In genomic region chr6:142635130-142635529, GRCh38 we compare ENCODE assay signal across 19 cellular contexts.
A peak's percentile ranks its signal among the peaks of the same experiment; 100 is the strongest.
DNase-seq lines count a peak whose midpoint lies in the region; ATAC-seq and TF ChIP-seq lines count a peak whose summit lies in the region.
"Had no signal": no experiment of that assay in that cellular context is flagged by ENCODE, and none has a peak within 500 bp of the region (broad histone marks: within the 10 kb centered on the region; RNA-seq: fewer than 3 reads in every experiment).

No MANE protein-coding gene starts in this region.

- no peaks in the 10 kb centered on the region for H3K4me1 ChIP-seq in HAP-1
- H3K4me1 ChIP-seq: adrenal gland, left lung, right lobe of liver, uterus had no signal

- peak; percentile 23 for DNase-seq in AG08396 (ENCODE audit: low spot score)
- peak; percentile 17 for DNase-seq in LHCN-M2 (ENCODE audit: low read depth)
- DNase-seq in astrocyte of the spinal cord (ENCODE audit: low read depth, low spot score): peak; percentile 38
- DNase-seq in kidney tubule cell (ENCODE audit: low spot score): peak; percentile 44
- no peak for DNase-seq in HAP-1 (ENCODE audit: low spot score in 2 of 2)
- DNase-seq in NOMO-1 treated with DMSO at 0.1 percent for 48 hours (lab: John Stamatoyannopoulos, UW; ENCODE audit: unreplicated experiment): no peak
- DNase-seq in activated CD4-positive, CD25-positive, alpha-beta regulatory T cell (lab: John Stamatoyannopoulos, UW): no peak
- DNase-seq: adrenal gland; AML-193; effector memory CD8-positive, alpha-beta T cell; Kasumi-1; left lung; NCI-H1436; right lobe of liver; stimulated activated CD4-positive, alpha-beta T cell treated with anti-CD3 and anti-CD28 coated beads, Interleukin-1b, Interleukin-23, amount 100 ng/mL, for 48 hours; T-helper 1 cell; uterus; WERI-Rb-1 had no signal

- ATAC-seq in GM18498 (IDR thresholded peaks at IDR 0.05; ENCODE audit: unreplicated experiment): no peak
- ATAC-seq: effector memory CD8-positive, alpha-beta T cell; left lung had no signal

- no peaks in the 10 kb centered on the region for H3K36me3 ChIP-seq in HAP-1 (replicated peaks)
- H3K36me3 ChIP-seq: adrenal gland, left lung, right lobe of liver, uterus, WERI-Rb-1 had no signal

- no peaks in the 10 kb centered on the region for H3K9me3 ChIP-seq in HAP-1
- H3K9me3 ChIP-seq: adrenal gland, left lung, right lobe of liver, uterus had no signal

- no peaks in the 10 kb centered on the region for H3K27me3 ChIP-seq in HAP-1 (ENCODE audit: low read depth)
- H3K27me3 ChIP-seq: adrenal gland, left lung, right lobe of liver, uterus had no signal

- in situ Hi-C loops in astrocyte of the spinal cord (cut with HindIII; ENCODE audit: low sequenced_read_pairs) (no loop called here), HAP-1 (cut with MboI; ENCODE audit: low sequenced_read_pairs) (no loop called here)

- no peak overlapping the region for H3K4me3 ChIP-seq in astrocyte of the spinal cord (ENCODE audit: low read depth, low read length)
- no peak overlapping the region for H3K4me3 ChIP-seq in HAP-1
- H3K4me3 ChIP-seq: adrenal gland, left lung, right lobe of liver, uterus had no signal

- no peak for TF ChIP-seq CTCF in astrocyte of the spinal cord (IDR thresholded peaks at IDR 0.05; ENCODE audit: low read depth, low read length)

Comparison
In these comparisons a context has a peak if more than half of its experiments do, and no peak if none do; other contexts are left out.
1. DNase-seq: peak in AG08396 (single experiment), LHCN-M2 (single experiment), astrocyte of the spinal cord (single experiment) and kidney tubule cell (single experiment); none in HAP-1 (0 of 2), NOMO-1 treated with DMSO at 0.1 percent for 48 hours (single experiment) and activated CD4-positive, CD25-positive, alpha-beta regulatory T cell (0 of 4).